Comparison of ENCODE assay signal across 14 cellular contexts in genomic region chr5:150139334-150139733, GRCh38. TPM values are rescaled to one million over a fixed set of nuclear protein-coding genes. Genes with fewer than 3 reads are reported as not detected.
DNase-seq lines count a peak whose midpoint lies in the region; ATAC-seq, FAIRE-seq and TF ChIP-seq lines count a peak whose summit lies in the region.
"Had no signal": no experiment of that assay in that cellular context is flagged by ENCODE, and none has a peak within 500 bp of the region (broad histone marks: within the 10 kb centered on the region; RNA-seq: fewer than 3 reads in every experiment).

No MANE protein-coding gene starts in this region.

- H3K9ac ChIP-seq in kidney (ENCODE audit: low read length in 2 of 2) = peak overlapping the region in 1 of 2 donors; percentile 67
- peak overlapping the region in 1 of 3 donors; percentile 62 for H3K9ac ChIP-seq in skeletal muscle tissue (ENCODE audit: low read depth in 1 of 3, low read length in 3 of 3)

- peaks cover 7% of the 10 kb centered on the region for H3K4me1 Mint-ChIP-seq in T-helper 17 cell

- peaks cover 0 to 5% (median 0%) of the 10 kb centered on the region in 3 donors for H3K27me3 ChIP-seq in skeletal muscle tissue (ENCODE audit: control insufficient read depth in 3 of 3, insufficient read depth in 3 of 3, low read length in 3 of 3)
- H3K27me3 ChIP-seq: foreskin keratinocyte had no signal

- H3K27me3 Mint-ChIP-seq in T-helper 17 cell = peaks cover 28% of the 10 kb centered on the region

- intact Hi-C loops in kidney (cut with DNase I) = no loop called here

- H3K4me1 ChIP-seq in kidney (ENCODE audit: control insufficient read depth in 1 of 2, insufficient read depth in 1 of 2, low read depth in 1 of 2, low read length in 2 of 2) (peaks cover 39 to 49% of the 10 kb centered on the region in 2 donors), skeletal muscle tissue (ENCODE audit: control insufficient read depth in 3 of 3, insufficient read depth in 3 of 3, low read length in 3 of 3) (peaks cover 67 to 87% (median 81%) of the 10 kb centered on the region in 3 donors)
- H3K4me1 ChIP-seq: foreskin keratinocyte had no signal

- H3K4me3 ChIP-seq in kidney (ENCODE audit: low read length in 2 of 2) (no peak overlapping the region), skeletal muscle tissue (ENCODE audit: low read length in 3 of 3) (peak overlapping the region in 1 of 3 donors; percentile 13)
- H3K4me3 ChIP-seq: K562 had no signal

- no peak overlapping the region for H3K27ac Mint-ChIP-seq in T-helper 17 cell

- TF ChIP-seq CTCF in kidney (IDR thresholded peaks at IDR 0.05; ENCODE audit: borderline replicate concordance, extremely low read depth, insufficient read depth) = no peak

- no peak for ATAC-seq in T-helper 17 cell
- ATAC-seq: foreskin keratinocyte, K562 had no signal

- no peak overlapping the region for H3K4me3 Mint-ChIP-seq in T-helper 17 cell

- DNase-seq in Daoy (ENCODE audit: low read depth) = peak; percentile 69
- DNase-seq in kidney = no peak
- no peak for DNase-seq in NCI-H2107 (lab: John Stamatoyannopoulos, UW)
- no peak for DNase-seq in NCI-H146 treated with DMSO at 0.1 percent for 48 hours (lab: John Stamatoyannopoulos, UW; ENCODE audit: unreplicated experiment)
- DNase-seq in T-helper 17 cell = no peak
- DNase-seq in GM19240 (ENCODE audit: insufficient read length, low spot score) = no peak
- DNase-seq: activated naive CD4-positive, alpha-beta T cell treated with anti-CD3 and anti-CD28 coated beads, Interleukin-2, amount 50 U/mL, for 16 hours; DMS153; NCI-H748 treated with DMSO at 0.1 percent for 48 hours had no signal

- H3K36me3 Mint-ChIP-seq in T-helper 17 cell (ENCODE audit: low read depth) = no peaks in the 10 kb centered on the region

- H3K36me3 ChIP-seq in kidney (ENCODE audit: control insufficient read depth in 1 of 2, insufficient read depth in 2 of 2, low read length in 2 of 2) (no peaks in the 10 kb centered on the region), skeletal muscle tissue (ENCODE audit: control insufficient read depth in 3 of 3, insufficient read depth in 3 of 3, low read length in 3 of 3) (peaks cover 0 to 11% (median 0%) of the 10 kb centered on the region in 3 donors)

- H3K27ac ChIP-seq in angular gyrus (ENCODE audit: low read depth, low read length) = peak overlapping the region; percentile 49
- peak overlapping the region; percentile 51 to 86 for H3K27ac ChIP-seq in kidney (ENCODE audit: low read depth in 2 of 2, low read length in 2 of 2)
- peak overlapping the region; percentile 82 for H3K27ac ChIP-seq in skeletal muscle tissue (ENCODE audit: low read depth, low read length)
- H3K27ac ChIP-seq: foreskin keratinocyte had no signal

- FAIRE-seq in kidney (lab: Jason Lieb, UNC) = no peak
- FAIRE-seq: K562 had no signal

- no peaks in the 10 kb centered on the region for H3K9me3 ChIP-seq in kidney (ENCODE audit: control insufficient read depth in 1 of 2, low read length in 2 of 2)
- H3K9me3 ChIP-seq in skeletal muscle tissue (ENCODE audit: control insufficient read depth in 3 of 3, low read length in 3 of 3) = no peaks in the 10 kb centered on the region
- H3K9me3 ChIP-seq in T-helper 17 cell (ENCODE audit: control insufficient read depth, low read length, poor library complexity, severe bottlenecking) = no peaks in the 10 kb centered on the region

RNA-seq across cellular contexts. Expression of gene PDGFRB, which starts 16.3 kb away (rescaled TPM):
- total RNA-seq in Daoy (2014; rRNA removed; shearing (Covaris generic)) = 8.6 and 9.4 TPM in 2 replicates
- total RNA-seq in kidney (104 TPM), skeletal muscle tissue (86.6 TPM), T-helper 17 cell (under 1 TPM in 1 of 2 donors, not detected in 1; 0.57 TPM)
- polyA plus RNA-seq in kidney (ENCODE audit: insufficient read depth, low read depth, low replicate concordance) = 50.4 TPM
- total RNA-seq: foreskin keratinocyte had no signal
- polyA plus RNA-seq: foreskin keratinocyte had no signal

RNA-seq across cellular contexts. Expression of gene CDX1, which starts 27.2 kb away (rescaled TPM):
- 0.06 and 1.3 TPM in 2 replicates for total RNA-seq in Daoy (2014; rRNA removed; shearing (Covaris generic))
- total RNA-seq in kidney = not detected
- polyA plus RNA-seq in kidney (ENCODE audit: insufficient read depth, low read depth, low replicate concordance) = 0.39 TPM
- total RNA-seq in skeletal muscle tissue = not detected
- not detected for total RNA-seq in T-helper 17 cell
- total RNA-seq: foreskin keratinocyte, pulmonary artery endothelial cell had no signal
- polyA plus RNA-seq: foreskin keratinocyte had no signal

RNA-seq across cellular contexts. Expression of gene SLC6A7, which starts 50.5 kb away (rescaled TPM):
- 0.06 TPM in 1 of 2 replicates, not detected in the other for total RNA-seq in Daoy (2014; rRNA removed; shearing (Covaris generic))
- not detected for total RNA-seq in kidney
- polyA plus RNA-seq in kidney (ENCODE audit: insufficient read depth, low read depth, low replicate concordance) = not detected
- not detected for total RNA-seq in skeletal muscle tissue
- total RNA-seq in T-helper 17 cell = not detected
- total RNA-seq: foreskin keratinocyte, K562, pulmonary artery endothelial cell had no signal
- polyA plus RNA-seq: foreskin keratinocyte, K562 had no signal

RNA-seq across cellular contexts. Expression of gene CSF1R, which starts 53.0 kb away (rescaled TPM):
- total RNA-seq in Daoy (2014; rRNA removed; shearing (Covaris generic)) = 0.11 TPM in 1 of 2 replicates, not detected in the other
- total RNA-seq in kidney (55.8 TPM), skeletal muscle tissue (31.3 TPM), T-helper 17 cell (1 to 10 TPM; 2.7 to 3.4 TPM)
- 7.5 TPM for polyA plus RNA-seq in kidney (ENCODE audit: insufficient read depth, low read depth, low replicate concordance)
- total RNA-seq: foreskin keratinocyte, pulmonary artery endothelial cell had no signal
